ENCODE assay signal across 8 cellular contexts in the genomic region with DNA sequence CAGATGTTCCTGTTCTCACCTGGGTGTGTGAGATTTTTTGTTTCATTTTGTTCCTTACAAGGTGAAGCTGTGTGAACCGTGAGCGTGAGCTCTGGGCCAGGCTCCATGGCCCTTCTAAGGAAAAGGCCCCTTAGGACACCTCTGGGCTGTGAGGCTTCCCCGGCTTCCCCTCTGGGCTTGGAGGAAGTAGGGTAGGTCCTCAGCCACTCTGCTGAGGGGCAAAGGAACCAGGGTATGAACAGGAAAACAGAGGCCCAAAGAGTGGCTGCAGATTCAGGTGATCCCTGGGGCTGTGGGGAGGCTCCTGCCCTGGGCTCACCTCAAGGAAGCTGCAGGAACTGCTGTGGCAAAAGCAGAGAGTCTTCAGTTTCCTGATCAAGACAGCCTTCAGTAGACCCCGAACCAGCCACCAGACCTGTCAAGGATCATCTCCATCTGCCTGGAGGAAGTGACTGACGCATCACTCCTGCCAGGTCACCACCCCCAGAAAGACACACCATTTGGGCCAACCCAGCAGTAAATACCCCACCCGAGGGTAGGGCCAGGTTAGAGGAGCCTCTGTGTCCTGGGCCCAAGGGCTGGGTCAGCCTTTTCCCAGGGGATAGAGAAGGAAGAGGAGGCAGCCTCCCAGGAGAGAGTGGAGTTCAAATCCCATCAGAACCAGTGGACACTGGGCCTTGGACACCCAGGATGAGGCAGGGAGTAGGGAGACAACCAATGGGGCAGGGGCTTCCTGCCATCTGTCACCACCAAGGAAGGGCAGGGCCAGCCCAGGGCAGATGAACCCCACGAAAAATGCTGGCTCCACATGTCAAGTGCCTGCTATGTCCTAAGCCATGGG. TPM values are rescaled to one million over a fixed set of nuclear protein-coding genes. Genes with fewer than 3 reads are reported as not detected.
DNase-seq lines count a peak whose midpoint lies in the region; ATAC-seq and TF ChIP-seq lines count a peak whose summit lies in the region.

No MANE protein-coding gene starts in this region.

- peak overlapping the region; percentile 91 for H3K4me3 Mint-ChIP-seq in activated CD4-positive, alpha-beta memory T cell treated with anti-CD3 and anti-CD28 coated beads for 36 hours

- no peaks in the 10 kb centered on the region for H3K79me2 ChIP-seq in HCT116 (ENCODE audit: insufficient read depth, low read length)
- H3K79me2 ChIP-seq in GM23248 (ENCODE audit: insufficient read depth) = no peaks in the 10 kb centered on the region

- H3K9me3 ChIP-seq in HCT116 (ENCODE audit: control insufficient read depth in 1 of 2, insufficient read depth in 1 of 2, low read depth in 1 of 2, low read length in 2 of 2) (no peaks in the 10 kb centered on the region), esophagus muscularis mucosa (no peaks in the 10 kb centered on the region), GM23248 (ENCODE audit: low read depth) (no peaks in the 10 kb centered on the region)

- peak; percentile 25; the same call in 1 of the 2 replicates for ATAC-seq in HCT116
- ATAC-seq in HG02623 (IDR thresholded peaks at IDR 0.05; ENCODE audit: unreplicated experiment) = no peak
- no peak for ATAC-seq in GM19452 (IDR thresholded peaks at IDR 0.05; ENCODE audit: unreplicated experiment)

- no peaks in the 10 kb centered on the region for H4K20me1 ChIP-seq in HCT116 (ENCODE audit: insufficient read depth)
- H4K20me1 ChIP-seq in GM23248 (ENCODE audit: insufficient read depth) = no peaks in the 10 kb centered on the region

- RAD21 ChIA-PET in HCT116 (lab: Charles Lee; ENCODE audit: low non-redundant PET in 1 of 2, low total read pairs in 2 of 2, uncharacterized antibody in 2 of 2, unreplicated experiment in 2 of 2) = no interaction called here

- peaks cover 12% of the 10 kb centered on the region for H3K36me3 Mint-ChIP-seq in activated CD4-positive, alpha-beta memory T cell treated with anti-CD3 and anti-CD28 coated beads for 36 hours

- H3K4me1 Mint-ChIP-seq in activated CD4-positive, alpha-beta memory T cell treated with anti-CD3 and anti-CD28 coated beads for 36 hours (ENCODE audit: low read depth) = peaks cover 32% of the 10 kb centered on the region

- H3K27ac ChIP-seq in HCT116 (ENCODE audit: low read depth, low read length) (peak overlapping the region; percentile 25; the same call in 1 of the 2 replicates), esophagus muscularis mucosa (replicated peaks in 1 of 4) (peak overlapping the region; percentile 60 to 71 (median 68)), GM23248 (no peak overlapping the region)

- CTCF ChIA-PET in HCT116 (lab: Charles Lee) = interaction anchor here (0.7 kb wide), 1 partner anchor 12 kb away, joined by 3 read pairs; a partner anchor contains a TSS
- CTCF ChIA-PET in activated CD4-positive, alpha-beta memory T cell treated with anti-CD3 and anti-CD28 coated beads for 36 hours (lab: Charles Lee) = interaction anchor here (0.6 to 2.4 kb wide), 7 partner anchors 11 to 170 kb away, joined by 3 to 9 read pairs (median 6); a partner anchor contains a TSS

- H3K36me3 ChIP-seq in HCT116 (ENCODE audit: control insufficient read depth in 1 of 2, insufficient read depth in 2 of 2, low read length in 2 of 2) (peaks cover 3 to 14% of the 10 kb centered on the region in 2 experiments; a peak in 1 of 4 replicates), esophagus muscularis mucosa (peaks cover 0 to 24% (median 20%) of the 10 kb centered on the region in 4 donors), GM23248 (ENCODE audit: low read depth) (no peaks in the 10 kb centered on the region)

- H2AFZ ChIP-seq in HCT116 (ENCODE audit: low read depth, low read length, poor library complexity, severe bottlenecking) (no peak overlapping the region), GM23248 (no peak overlapping the region)

- POLR2A ChIA-PET in HCT116 (lab: Charles Lee) = interaction anchor here (1.5 kb wide), 1 partner anchor 31 kb away, joined by 3 read pairs; no protein-coding TSS in a partner anchor
- POLR2A ChIA-PET in activated CD4-positive, alpha-beta memory T cell treated with anti-CD3 and anti-CD28 coated beads for 36 hours (lab: Charles Lee) = interaction anchor here (1.1 kb wide), 1 partner anchor 126 kb away, joined by 3 read pairs; no protein-coding TSS in a partner anchor

- H3K9me2 ChIP-seq in HCT116 (ENCODE audit: insufficient read depth) (no peaks in the 10 kb centered on the region), GM23248 (ENCODE audit: insufficient read depth) (no peaks in the 10 kb centered on the region)

- H3K4me1 ChIP-seq in HCT116 (ENCODE audit: control insufficient read depth in 1 of 2, insufficient read depth in 2 of 2, low read length in 2 of 2) = peaks cover 21 to 42% of the 10 kb centered on the region in 2 experiments
- H3K4me1 ChIP-seq in esophagus muscularis mucosa = peaks cover 37 to 60% (median 49%) of the 10 kb centered on the region in 4 donors
- peaks cover 27% of the 10 kb centered on the region for H3K4me1 ChIP-seq in GM23248 (ENCODE audit: insufficient read depth)

- in situ Hi-C loops in GM23248 (cut with MboI) = no loop called here

- intact Hi-C loops in HCT116 (cut with micrococcal nuclease) (no loop called here), esophagus muscularis mucosa (cut with DNase I) (no loop called here)
- intact Hi-C loops in activated CD4-positive, alpha-beta memory T cell treated with anti-CD3 and anti-CD28 coated beads for 36 hours (cut with micrococcal nuclease) = loop anchor here (2.0 kb wide), 1 partner anchor 14 kb away; no protein-coding TSS in a partner anchor

- WGBS in esophagus muscularis mucosa = 68% methylated on average over 7 of the region's 7 CpGs
- WGBS in GM23248 (ENCODE audit: low coverage in 1 of 2, low lambda C conversion rate in 2 of 2, missing lambda C conversion rate in 2 of 2), 2 experiments = 70 to 73% methylated on average over 7 of the region's 7 CpGs

- H3K4me3 ChIP-seq in HCT116 (replicated peaks in 1 of 2; ENCODE audit: low read depth in 1 of 2, low read length in 2 of 2) (no peak overlapping the region), esophagus muscularis mucosa (no peak overlapping the region), GM23248 (no peak overlapping the region)

- DNase-seq in HCT116 (ENCODE audit: low read depth, low spot score) (no peak), esophagus muscularis mucosa (ENCODE audit: extremely low spot score) (no peak), kidney tubule cell (ENCODE audit: low spot score) (no peak), GM23248 (no peak)
- peak; percentile 81 for DNase-seq in activated CD4-positive, alpha-beta memory T cell treated with anti-CD3 and anti-CD28 coated beads for 36 hours
- peak; percentile 67 for DNase-seq in stimulated activated CD4-positive, alpha-beta T cell treated with anti-CD3 and anti-CD28 coated beads, Interleukin-15, amount 100 ng/mL, for 24 hours

- no peak for TF ChIP-seq EP300 in esophagus muscularis mucosa (IDR thresholded peaks at IDR 0.05)

- H3K27ac Mint-ChIP-seq in activated CD4-positive, alpha-beta memory T cell treated with anti-CD3 and anti-CD28 coated beads for 36 hours = peak overlapping the region; percentile 98

- TF ChIP-seq CTCF in HCT116 (IDR thresholded peaks at IDR 0.05 in 2 of 3, conservative IDR thresholded peaks at IDR 0.05 in 1 of 3; ENCODE audit: borderline replicate concordance in 1 of 3, insufficient read depth in 1 of 3, low read depth in 2 of 3, low read length in 2 of 3) = no peak
- no peak for TF ChIP-seq CTCF in esophagus muscularis mucosa (IDR thresholded peaks at IDR 0.05)

- TF ChIP-seq RAD21 in HCT116 (IDR thresholded peaks at IDR 0.05; ENCODE audit: low read depth) = no peak

- H3F3A ChIP-seq in GM23248 (ENCODE audit: insufficient read depth) = peaks cover 9% of the 10 kb centered on the region; the same call in 1 of the 2 replicates

- no TSS peak for BruUV-seq in HCT116 (replicated peaks; lab: Mats Ljungman, UMichigan)

- H3K4me2 ChIP-seq in HCT116 (ENCODE audit: low read length) (no peak overlapping the region), GM23248 (ENCODE audit: unreplicated experiment) (no peak overlapping the region)

- TF ChIP-seq POLR2A in HCT116 (IDR thresholded peaks at IDR 0.05; ENCODE audit: borderline replicate concordance, extremely low read depth, insufficient read depth, insufficient read length) (no peak), esophagus muscularis mucosa (IDR thresholded peaks at IDR 0.05; ENCODE audit: low read depth) (no peak)

- no peaks in the 10 kb centered on the region for H3K27me3 Mint-ChIP-seq in activated CD4-positive, alpha-beta memory T cell treated with anti-CD3 and anti-CD28 coated beads for 36 hours

- H3K9me3 Mint-ChIP-seq in activated CD4-positive, alpha-beta memory T cell treated with anti-CD3 and anti-CD28 coated beads for 36 hours = no peaks in the 10 kb centered on the region

- H3K27me3 ChIP-seq in HCT116 (ENCODE audit: insufficient read depth, low read length) (no peaks in the 10 kb centered on the region), esophagus muscularis mucosa (no peaks in the 10 kb centered on the region), GM23248 (replicated peaks; ENCODE audit: insufficient read depth) (no peaks in the 10 kb centered on the region)

- H3K9ac ChIP-seq in HCT116 (ENCODE audit: low read length) (no peak overlapping the region), GM23248 (no peak overlapping the region)

RNA-seq across cellular contexts. Expression of a gene that starts 5.7 kb away (rescaled TPM):
- 24.5 TPM for total RNA-seq in HCT116 (2021; ENCODE audit: unreplicated experiment)
- polyA plus RNA-seq in HCT116 (2012) = 22.9 and 25.0 TPM in 2 replicates
- total RNA-seq in activated CD4-positive, alpha-beta memory T cell treated with anti-CD3 and anti-CD28 coated beads for 36 hours = 10 to 100 TPM; 50.1 to 53.8 TPM
- 100 to 1,000 TPM in 3 of 4 donors, 10 to 100 TPM in 1; 95.9 to 169 (median 125) TPM for total RNA-seq in esophagus muscularis mucosa
- total RNA-seq in GM23248 (2014; rRNA removed; shearing (Covaris generic)) = 78.8 and 88.0 TPM in 2 replicates
- 81.1 and 82.0 TPM in 2 replicates for polyA plus RNA-seq in GM23248 (2016; fragmentation: Nextera tagmentation; extraction: Ambion mirVana)

RNA-seq across cellular contexts. Expression of a gene that starts 11.7 kb away (rescaled TPM):
- total RNA-seq in HCT116 (2021; ENCODE audit: unreplicated experiment) (49.4 TPM), esophagus muscularis mucosa (10 to 100 TPM; 20.3 to 44.8 (median 35.9) TPM)
- polyA plus RNA-seq in HCT116 (2012) = 45.7 and 58.2 TPM in 2 replicates
- 10 to 100 TPM; 21.2 to 23.5 TPM for total RNA-seq in activated CD4-positive, alpha-beta memory T cell treated with anti-CD3 and anti-CD28 coated beads for 36 hours
- 45.5 and 61.0 TPM in 2 replicates for total RNA-seq in GM23248 (2014; rRNA removed; shearing (Covaris generic))
- polyA plus RNA-seq in GM23248 (2016; fragmentation: Nextera tagmentation; extraction: Ambion mirVana) = 33.7 and 40.1 TPM in 2 replicates

RNA-seq across cellular contexts. Expression of a gene that starts 25.5 kb away (rescaled TPM):
- total RNA-seq in HCT116 (2021; ENCODE audit: unreplicated experiment) = 37.6 TPM
- polyA plus RNA-seq in HCT116 (2012) = 35.7 and 36.0 TPM in 2 replicates
- 1 to 10 TPM in 1 of 2 experiments, under 1 TPM in 1; 0.94 to 2.9 TPM for total RNA-seq in activated CD4-positive, alpha-beta memory T cell treated with anti-CD3 and anti-CD28 coated beads for 36 hours
- 1 to 10 TPM; 1.3 to 2.8 (median 2.2) TPM for total RNA-seq in esophagus muscularis mucosa
- total RNA-seq in GM23248 (2014; rRNA removed; shearing (Covaris generic)) = 5.5 and 16.6 TPM in 2 replicates
- 8.8 and 9.4 TPM in 2 replicates for polyA plus RNA-seq in GM23248 (2016; fragmentation: Nextera tagmentation; extraction: Ambion mirVana)

RNA-seq across cellular contexts. Expression of a gene that starts 27.6 kb away (rescaled TPM):
- total RNA-seq in HCT116 (2021; ENCODE audit: unreplicated experiment) = 61.1 TPM
- 70.6 and 74.2 TPM in 2 replicates for polyA plus RNA-seq in HCT116 (2012)
- 10 to 100 TPM; 27.7 to 28.5 TPM for total RNA-seq in activated CD4-positive, alpha-beta memory T cell treated with anti-CD3 and anti-CD28 coated beads for 36 hours
- total RNA-seq in esophagus muscularis mucosa = 10 to 100 TPM; 37.4 to 75.0 (median 56.0) TPM
- total RNA-seq in GM23248 (2014; rRNA removed; shearing (Covaris generic)) = 51.8 and 52.9 TPM in 2 replicates
- polyA plus RNA-seq in GM23248 (2016; fragmentation: Nextera tagmentation; extraction: Ambion mirVana) = 157 and 159 TPM in 2 replicates

RNA-seq across cellular contexts. Expression of a gene that starts 32.5 kb away (rescaled TPM):
- total RNA-seq in HCT116 (2021; ENCODE audit: unreplicated experiment) (54.6 TPM), esophagus muscularis mucosa (10 to 100 TPM in 1 of 4 donors, 1 to 10 TPM in 3; 6.6 to 13.3 (median 8.5) TPM)
- 58.0 and 62.6 TPM in 2 replicates for polyA plus RNA-seq in HCT116 (2012)
- total RNA-seq in activated CD4-positive, alpha-beta memory T cell treated with anti-CD3 and anti-CD28 coated beads for 36 hours = 10 to 100 TPM; 41.5 to 42.0 TPM
- total RNA-seq in GM23248 (2014; rRNA removed; shearing (Covaris generic)) = 27.0 and 33.3 TPM in 2 replicates
- polyA plus RNA-seq in GM23248 (2016; fragmentation: Nextera tagmentation; extraction: Ambion mirVana) = 62.8 and 66.5 TPM in 2 replicates

Comparison
In these comparisons a context has a peak if more than half of its experiments do, and no peak if none do; other contexts are left out.
1. DNase-seq: peak in activated CD4-positive, alpha-beta memory T cell treated with anti-CD3 and anti-CD28 coated beads for 36 hours (single experiment) and stimulated activated CD4-positive, alpha-beta T cell treated with anti-CD3 and anti-CD28 coated beads, Interleukin-15, amount 100 ng/mL, for 24 hours (single experiment); none in HCT116 (single experiment), esophagus muscularis mucosa (single experiment), kidney tubule cell (single experiment) and GM23248 (single experiment).